ENCODE assay signal across 37 cellular contexts in genomic region chr1:53481456-53481855, GRCh38. TPM values are rescaled to one million over a fixed set of nuclear protein-coding genes. Genes with fewer than 3 reads are reported as not detected.
"Had no signal": no experiment of that assay in that cellular context is flagged by ENCODE, and none has a peak within 500 bp of the region (broad histone marks: within the 10 kb centered on the region; RNA-seq: fewer than 3 reads in every experiment).

No MANE protein-coding gene starts in this region.

- H3K4me1 ChIP-seq: left ventricle myocardium inferior, neural progenitor cell, parathyroid adenoma, right atrium auricular region, right lobe of liver, uterus had no signal

- H3K9me3 Mint-ChIP-seq: immature natural killer cell; mesothelial cell of epicardium; natural killer cell; nephron progenitor cell; neural progenitor cell; stimulated activated memory B cell treated with anti-CD40 and anti-IgM and Interleukin-4, amounts not matched to agents 10 μg/mL and 1 μg/mL and 100 μg/mL, for 72 hours; stimulated activated naive CD8-positive, alpha-beta T cell treated with anti-CD3 and anti-CD28 coated beads, Interleukin-15, amount 100 ng/mL, for 72 hours; type B pancreatic cell had no signal

- H3K9ac ChIP-seq: neural progenitor cell, parathyroid adenoma had no signal

- DNase-seq: hypothalamus; immature natural killer cell; kidney; left ventricle myocardium inferior; mesendoderm; naive B cell; natural killer cell; nephron progenitor cell; occipital lobe; right lobe of liver; stimulated activated CD4-positive, alpha-beta T cell treated with anti-CD3 and anti-CD28 coated beads, Interleukin-1b, Interleukin-23, amount 100 ng/mL, for 48 hours; stimulated activated CD4-positive, alpha-beta T cell treated with anti-CD3 and anti-CD28 coated beads, Interleukin-2, amount 100 ng/mL, for 48 hours; stimulated activated CD4-positive, alpha-beta T cell treated with anti-CD3 and anti-CD28 coated beads, Interleukin-4, amount 100 ng/mL, for 4 hours; stimulated activated CD8-positive, alpha-beta memory T cell treated with anti-CD3 and anti-CD28 coated beads, Interleukin-4, amount 100 ng/mL, for 48 hours; stimulated activated naive CD4-positive, alpha-beta T cell treated with Interleukin-2 at 50 U/mL for 16 hours; stimulated activated naive CD8-positive, alpha-beta T cell treated with anti-CD3 and anti-CD28 coated beads, Interleukin-15, amount 100 ng/mL, for 72 hours; uterus had no signal

- H3K79me2 ChIP-seq: parathyroid adenoma had no signal

- H3K9me3 ChIP-seq: left ventricle myocardium inferior, neutrophil, right atrium auricular region, right lobe of liver, tibial nerve, uterus had no signal

- H3K4me3 ChIP-seq: left ventricle myocardium inferior, lung, neural progenitor cell, right atrium auricular region, right lobe of liver, smooth muscle cell, tibial nerve, uterus had no signal

- H3K27ac Mint-ChIP-seq: immature natural killer cell; mesothelial cell of epicardium; naive B cell; natural killer cell; nephron progenitor cell; progenitor cell of endocrine pancreas; stimulated activated memory B cell treated with anti-CD40 and anti-IgM and Interleukin-4, amounts not matched to agents 10 μg/mL and 1 μg/mL and 100 μg/mL, for 72 hours; type B pancreatic cell had no signal

- H3K27me3 ChIP-seq: neural progenitor cell, right atrium auricular region, right lobe of liver, uterus had no signal

- H3K4me1 Mint-ChIP-seq: immature natural killer cell; stimulated activated naive CD8-positive, alpha-beta T cell treated with anti-CD3 and anti-CD28 coated beads, Interleukin-15, amount 100 ng/mL, for 72 hours had no signal

- H3K36me3 ChIP-seq: left ventricle myocardium inferior, neural progenitor cell, neutrophil, right atrium auricular region, right lobe of liver, tibial nerve, uterus had no signal

- H3K27ac ChIP-seq: left ventricle myocardium inferior, neural progenitor cell, neutrophil, parathyroid adenoma, right atrium auricular region, right lobe of liver, tibial nerve, uterus had no signal

- H3K4me3 Mint-ChIP-seq: immature natural killer cell; mesothelial cell of epicardium; naive B cell; natural killer cell; nephron progenitor cell; neural progenitor cell; stimulated activated memory B cell treated with anti-CD40 and anti-IgM and Interleukin-4, amounts not matched to agents 10 μg/mL and 1 μg/mL and 100 μg/mL, for 72 hours; stimulated activated naive CD8-positive, alpha-beta T cell treated with anti-CD3 and anti-CD28 coated beads, Interleukin-15, amount 100 ng/mL, for 72 hours; type B pancreatic cell had no signal

- H2AFZ ChIP-seq: neural progenitor cell, parathyroid adenoma had no signal

- H3K36me3 Mint-ChIP-seq: immature natural killer cell; mesothelial cell of epicardium; naive B cell; natural killer cell; neural progenitor cell; stimulated activated memory B cell treated with anti-CD40 and anti-IgM and Interleukin-4, amounts not matched to agents 10 μg/mL and 1 μg/mL and 100 μg/mL, for 72 hours; type B pancreatic cell had no signal

- FAIRE-seq: islet of Langerhans, kidney had no signal

- H3K4me2 ChIP-seq: neural progenitor cell, smooth muscle cell had no signal

- ATAC-seq: natural killer cell; right lobe of liver; stimulated activated memory B cell treated with anti-CD40 and anti-IgM and Interleukin-4, amounts not matched to agents 10 μg/mL and 1 μg/mL and 100 μg/mL, for 72 hours; stimulated activated naive CD8-positive, alpha-beta T cell treated with anti-CD3 and anti-CD28 coated beads, Interleukin-15, amount 100 ng/mL, for 72 hours had no signal

RNA-seq across cellular contexts. Expression of gene DMRTB1, which starts 22.3 kb away (rescaled TPM):
- total RNA-seq: kidney, left ventricle myocardium inferior, lower leg skin, lung, mesothelial cell of epicardium, mononuclear cell, natural killer cell, occipital lobe, osteocyte, progenitor cell of endocrine pancreas, pulmonary artery endothelial cell, renal cortical epithelial cell, right atrium auricular region, right lobe of liver, skeletal muscle tissue, smooth muscle cell, temporal lobe, tibial nerve, ureter, uterus had no signal
- polyA plus RNA-seq: immature natural killer cell, lung, smooth muscle cell had no signal
